In the genomic region with DNA sequence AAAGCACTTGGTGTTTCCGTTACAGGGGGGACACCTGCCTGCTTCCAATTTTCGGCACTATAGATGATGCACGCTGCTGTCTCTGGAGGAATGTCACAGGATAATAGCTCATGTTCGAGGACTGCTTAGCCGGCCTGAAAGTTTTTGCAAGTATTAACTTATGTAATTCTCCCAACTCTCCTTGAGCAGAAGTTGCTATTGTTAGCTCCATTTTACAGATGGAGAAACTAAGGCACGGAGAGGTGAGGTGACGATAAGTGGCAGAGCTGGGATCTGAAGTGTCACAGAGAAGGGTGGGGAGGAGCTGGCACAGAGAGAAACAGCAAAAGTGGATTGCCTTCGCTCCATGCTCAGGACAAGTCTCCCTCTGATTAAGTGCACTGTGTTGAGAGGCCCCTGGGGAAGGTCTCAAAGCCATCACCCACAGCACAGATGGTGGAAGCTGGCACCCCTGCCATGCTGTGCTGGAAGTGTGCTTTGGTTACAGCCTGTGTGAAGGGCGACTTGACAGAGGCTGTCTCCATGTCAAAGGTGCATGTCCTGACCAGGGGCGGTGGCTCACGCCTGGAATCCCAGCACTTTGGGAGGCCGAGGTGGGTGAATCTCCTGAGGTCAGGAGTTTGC, we compare ENCODE assay signal across 26 cellular contexts. TPM values are rescaled to one million over a fixed set of nuclear protein-coding genes. Genes with fewer than 3 reads are reported as not detected.
DNase-seq lines count a peak whose midpoint lies in the region; ATAC-seq and TF ChIP-seq lines count a peak whose summit lies in the region.
"Had no signal": no experiment of that assay in that cellular context is flagged by ENCODE, and none has a peak within 500 bp of the region (broad histone marks: within the 10 kb centered on the region; RNA-seq: fewer than 3 reads in every experiment).

No MANE protein-coding gene starts in this region.

- H4K20me1 ChIP-seq in BLaER1: no peaks in the 10 kb centered on the region

- ATAC-seq in HG03571 (IDR thresholded peaks at IDR 0.05; ENCODE audit: unreplicated experiment) (no peak), HG03342 (IDR thresholded peaks at IDR 0.05; ENCODE audit: unreplicated experiment) (no peak)
- ATAC-seq: GM23338, natural killer cell, Right ventricle myocardium inferior, SK-N-SH treated with all-trans-retinoic acid at 6 μM for 48 hours, T-helper 17 cell had no signal

- H3K4me1 Mint-ChIP-seq in glutamatergic neuron (ENCODE audit: low read depth, unreplicated experiment): peaks cover 42% of the 10 kb centered on the region
- H3K4me1 Mint-ChIP-seq: natural killer cell had no signal

- peak overlapping the region; percentile 15 for H3K4me3 Mint-ChIP-seq in glutamatergic neuron (ENCODE audit: unreplicated experiment)
- H3K4me3 Mint-ChIP-seq: GM23338, natural killer cell had no signal

- peak overlapping the region; percentile 33 for H3K27ac Mint-ChIP-seq in glutamatergic neuron (ENCODE audit: unreplicated experiment)
- H3K27ac Mint-ChIP-seq: GM23338, natural killer cell had no signal

- H3K9ac ChIP-seq in BLaER1: no peak overlapping the region

- no peak overlapping the region for H3K4me3 ChIP-seq in BLaER1
- H3K4me3 ChIP-seq: breast epithelium, GM23338, left ventricle myocardium inferior, ovary, PC-9, skin epidermis, tibial nerve had no signal

- H3K4me2 ChIP-seq in BLaER1: peak overlapping the region; percentile 53
- H3K4me2 ChIP-seq: GM23338, PC-9 had no signal

- peaks cover 14% of the 10 kb centered on the region for H3K9me3 Mint-ChIP-seq in glutamatergic neuron (ENCODE audit: unreplicated experiment)
- H3K9me3 Mint-ChIP-seq: CD14-positive monocyte, GM23338, natural killer cell had no signal

- peaks cover 14% of the 10 kb centered on the region for H3K27me3 Mint-ChIP-seq in glutamatergic neuron (ENCODE audit: unreplicated experiment)
- H3K27me3 Mint-ChIP-seq: T-helper 17 cell had no signal

- no peak for TF ChIP-seq CTCF in glutamatergic neuron (IDR thresholded peaks at IDR 0.05; ENCODE audit: partially characterized antibody, unreplicated experiment)

- peaks cover 5% of the 10 kb centered on the region for H3K27me3 ChIP-seq in BLaER1
- H3K27me3 ChIP-seq: ovary had no signal

- no peaks in the 10 kb centered on the region for H3K36me3 ChIP-seq in BLaER1
- H3K36me3 ChIP-seq: breast epithelium, left ventricle myocardium inferior, ovary, tibial nerve had no signal

- no peaks in the 10 kb centered on the region for H3K36me3 Mint-ChIP-seq in glutamatergic neuron (ENCODE audit: unreplicated experiment)
- H3K36me3 Mint-ChIP-seq: natural killer cell had no signal

- DNase-seq in D341Med (ENCODE audit: low spot score): peak; percentile 73
- peak; percentile 85 for DNase-seq in NCI-H2171 treated with DMSO at 0.1 percent for 48 hours (lab: John Stamatoyannopoulos, UW)
- no peak for DNase-seq in glutamatergic neuron
- no peak for DNase-seq in putamen (ENCODE audit: low spot score)
- DNase-seq: activated CD4-positive, CD25-positive, alpha-beta regulatory T cell treated with anti-CD3 and anti-CD28 coated beads, Interleukin-2, amount 50 U/mL, for 72 hours; Calu3; effector CD8-positive, alpha-beta T cell; islet precursor cell; left ventricle myocardium inferior; midbrain; natural killer cell; ovary; PC-9; retina; T-helper 17 cell had no signal

- peaks cover 63% of the 10 kb centered on the region for H3K4me1 ChIP-seq in BLaER1
- H3K4me1 ChIP-seq: breast epithelium had no signal

- no peaks in the 10 kb centered on the region for H3K9me3 ChIP-seq in BLaER1
- H3K9me3 ChIP-seq: breast epithelium, left ventricle myocardium inferior, ovary, tibial nerve had no signal

- no peak overlapping the region for H3K27ac ChIP-seq in BLaER1
- H3K27ac ChIP-seq: breast epithelium, epithelial cell of prostate, left ventricle myocardium inferior, ovary, PC-9, tibial nerve had no signal

RNA-seq across cellular contexts. Expression of gene MEAK7, which starts 40.8 kb away (rescaled TPM):
- total RNA-seq in glutamatergic neuron (ENCODE audit: unreplicated experiment): 44.8 TPM

Comparison
In these comparisons a context has a peak if more than half of its experiments do, and no peak if none do; other contexts are left out.
1. DNase-seq: peak in D341Med (single experiment) and NCI-H2171 treated with DMSO at 0.1 percent for 48 hours (single experiment); none in glutamatergic neuron (single experiment) and putamen (single experiment).